Comparison of ENCODE assay signal across 18 cellular contexts in the genomic region with DNA sequence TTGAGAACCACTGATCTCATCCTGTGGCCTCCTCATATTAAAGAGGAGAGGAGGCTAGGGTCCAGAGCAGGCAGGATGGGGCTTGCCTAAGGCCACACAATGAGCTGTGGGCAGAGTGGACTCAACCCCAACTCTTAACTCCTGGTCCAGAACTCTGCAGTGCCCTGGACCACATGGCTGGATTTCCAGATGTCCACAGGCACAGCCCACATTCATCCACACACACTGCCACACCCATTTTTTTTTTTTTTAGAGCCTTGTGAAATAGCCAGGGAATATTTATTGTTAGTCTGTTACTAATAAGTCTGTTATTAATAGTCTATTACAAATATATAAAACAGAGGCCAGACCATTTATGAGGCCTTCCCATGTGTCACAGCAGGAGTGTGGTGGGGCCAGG.
"Had no signal": no experiment of that assay in that cellular context is flagged by ENCODE, and none has a peak within 500 bp of the region (broad histone marks: within the 10 kb centered on the region; RNA-seq: fewer than 3 reads in every experiment).

No MANE protein-coding gene starts in this region.

- H3K4me3 ChIP-seq: adrenal gland, body of pancreas, K562 had no signal

- H3K9me3 ChIP-seq: adrenal gland, body of pancreas had no signal

- H3K27ac ChIP-seq: adrenal gland, body of pancreas had no signal

- DNase-seq: activated B cell treated with CpG ODN at 0.5 μM for 24 hours; activated CD4-positive, alpha-beta memory T cell treated with anti-CD3 and anti-CD28 coated beads, Interleukin-2, amount 10 ng/mL, durations not matched to agents 7 days and 5 days; activated CD4-positive, alpha-beta T cell treated with anti-CD3 and anti-CD28 coated beads for 1 hour; activated CD4-positive, alpha-beta T cell treated with anti-CD3 and anti-CD28 coated beads, Interleukin-2, amount 10 ng/mL, durations not matched to agents 7 days and 5 days; activated gamma-delta T cell treated with Interleukin-2 at 50 U/mL for 16 hours; activated naive CD4-positive, alpha-beta T cell treated with anti-CD3 and anti-CD28 coated beads, Interleukin-2, amount 50 U/mL, for 16 hours; activated naive CD8-positive, alpha-beta T cell treated with anti-CD3 and anti-CD28 coated beads, Interleukin-2, amount 10 ng/mL, durations not matched to agents 7 days and 5 days; activated T-cell treated with anti-CD3 and anti-CD28 coated beads, Interleukin-2, amount 50 U/mL, for 72 hours; adrenal gland; body of pancreas; central memory CD4-positive, alpha-beta T cell; Karpas-422; NCI-H1436 treated with DMSO at 0.1 percent for 48 hours; NCI-H187; NCI-H345; NCI-H526 treated with DMSO at 0.1 percent for 48 hours; PC-3 had no signal

- H3K27me3 ChIP-seq: adrenal gland, body of pancreas had no signal

- H3K36me3 ChIP-seq: adrenal gland had no signal

- H3K4me1 ChIP-seq: adrenal gland, body of pancreas had no signal
